Comparison of ENCODE assay signal across 18 cellular contexts in the genomic region with DNA sequence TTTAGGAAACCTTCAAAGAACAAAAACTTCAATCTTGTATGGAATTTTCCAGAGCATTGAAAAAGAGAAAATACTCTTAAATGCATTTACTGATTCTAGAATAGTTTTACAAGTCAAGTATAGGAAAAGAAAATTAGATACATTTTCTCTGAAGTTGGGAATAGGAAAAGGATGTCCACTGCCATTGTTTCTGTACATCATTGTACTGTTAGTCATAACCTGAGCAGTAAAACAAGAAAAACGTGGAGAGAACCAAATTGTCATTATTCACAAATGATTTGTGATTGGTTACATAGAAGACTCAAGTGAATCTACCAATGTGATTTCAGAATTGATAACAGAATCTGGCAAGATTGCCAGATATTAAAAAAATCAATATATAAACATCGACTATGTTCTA.
"Had no signal": no experiment of that assay in that cellular context is flagged by ENCODE, and none has a peak within 500 bp of the region (broad histone marks: within the 10 kb centered on the region; RNA-seq: fewer than 3 reads in every experiment).

No MANE protein-coding gene starts in this region.

- H3K27me3 Mint-ChIP-seq: dendritic cell treated with granulocyte-macrophage colony-stimulating factor and Interleukin-4, amounts not matched to agents 40 ng/mL and 50 ng/mL, for 4 days; naive thymus-derived CD8-positive, alpha-beta T cell; type B pancreatic cell had no signal

- H3K9me3 Mint-ChIP-seq: dendritic cell treated with granulocyte-macrophage colony-stimulating factor and Interleukin-4, amounts not matched to agents 40 ng/mL and 50 ng/mL, for 4 days; naive thymus-derived CD8-positive, alpha-beta T cell; neural crest cell; type B pancreatic cell had no signal

- H3K4me3 Mint-ChIP-seq: dendritic cell treated with granulocyte-macrophage colony-stimulating factor and Interleukin-4, amounts not matched to agents 40 ng/mL and 50 ng/mL, for 4 days; neural crest cell; type B pancreatic cell had no signal

- H3K27ac Mint-ChIP-seq: dendritic cell treated with granulocyte-macrophage colony-stimulating factor and Interleukin-4, amounts not matched to agents 40 ng/mL and 50 ng/mL, for 4 days; type B pancreatic cell had no signal

- ATAC-seq: heart left ventricle; left colon; left ventricle myocardium superior; mucosa of descending colon; naive thymus-derived CD8-positive, alpha-beta T cell; right cardiac atrium had no signal

- DNase-seq: heart left ventricle; hippocampal formation; left colon; left ventricle myocardium superior; mammary epithelial cell; mucosa of descending colon; naive thymus-derived CD8-positive, alpha-beta T cell; posterior cingulate gyrus; right cardiac atrium; stimulated activated CD4-positive, alpha-beta T cell treated with anti-CD3 and anti-CD28 coated beads, Interleukin-2, amount 100 ng/mL, for 48 hours; stimulated activated naive CD4-positive, alpha-beta T cell treated with Interleukin-2 at 50 U/mL for 16 hours; thyroid gland had no signal

- H3K36me3 ChIP-seq: heart left ventricle, suprapubic skin, thyroid gland had no signal

- H3K4me3 ChIP-seq: heart left ventricle, mucosa of descending colon, smooth muscle cell, suprapubic skin, thyroid gland had no signal

- H3K36me3 Mint-ChIP-seq: type B pancreatic cell had no signal

- H3K27me3 ChIP-seq: heart left ventricle, suprapubic skin, thyroid gland had no signal

- FAIRE-seq: urothelium cell line had no signal
